1 cellular context compared by ENCODE assay signal in the genomic region with DNA sequence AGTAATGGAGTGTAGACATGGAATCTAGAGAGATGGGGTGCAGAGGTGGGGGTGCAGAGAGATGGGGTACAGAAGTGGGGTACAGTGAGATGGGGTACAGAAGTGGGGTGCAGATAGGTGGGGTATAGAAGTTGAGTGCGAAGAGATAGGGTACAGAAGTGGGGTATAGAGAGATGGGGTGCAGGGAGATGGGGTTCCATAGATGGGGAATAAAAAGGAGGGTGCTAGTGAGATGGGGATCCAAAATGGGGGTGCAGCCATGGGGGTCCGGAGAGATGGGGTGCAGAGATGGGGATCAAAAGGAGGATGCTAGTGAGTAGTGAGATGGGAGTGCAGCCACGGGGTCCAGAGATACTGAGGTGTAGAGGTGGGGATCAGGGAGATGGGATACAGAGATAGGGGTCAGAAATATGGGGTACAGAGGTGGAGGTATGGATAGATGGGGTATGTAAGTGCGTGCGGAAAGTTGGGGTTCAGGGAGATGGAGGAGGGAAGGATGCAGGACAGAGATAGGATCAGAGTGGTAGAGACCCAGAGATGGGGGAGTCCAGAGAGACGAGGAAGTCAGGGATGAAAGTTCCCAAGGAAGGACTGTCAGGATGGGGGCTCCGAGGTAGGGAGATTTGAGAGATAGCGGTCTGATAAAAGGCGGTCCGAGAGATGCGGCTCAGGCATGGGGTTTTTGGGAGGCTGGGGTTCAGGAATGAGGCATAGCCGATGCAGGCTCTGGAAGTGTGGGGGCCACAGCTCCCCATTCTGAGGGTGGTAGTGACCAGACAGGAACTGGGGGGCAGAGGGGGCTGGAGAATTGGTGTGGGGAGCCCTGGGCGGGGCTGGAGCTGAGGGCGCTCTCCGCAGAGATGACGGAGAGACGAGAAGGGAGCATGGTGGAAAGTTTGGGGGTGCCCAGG.
A peak's percentile ranks its signal among the peaks of the same experiment; 100 is the strongest.
TF ChIP-seq lines count a peak whose summit lies in the region.

No MANE protein-coding gene starts in this region.

TF ChIP-seq in K562, 482 proteins besides CTCF, POLR2A, EP300 and RAD21 (continued from another document):
- TF ChIP-seq, protein P1, sequence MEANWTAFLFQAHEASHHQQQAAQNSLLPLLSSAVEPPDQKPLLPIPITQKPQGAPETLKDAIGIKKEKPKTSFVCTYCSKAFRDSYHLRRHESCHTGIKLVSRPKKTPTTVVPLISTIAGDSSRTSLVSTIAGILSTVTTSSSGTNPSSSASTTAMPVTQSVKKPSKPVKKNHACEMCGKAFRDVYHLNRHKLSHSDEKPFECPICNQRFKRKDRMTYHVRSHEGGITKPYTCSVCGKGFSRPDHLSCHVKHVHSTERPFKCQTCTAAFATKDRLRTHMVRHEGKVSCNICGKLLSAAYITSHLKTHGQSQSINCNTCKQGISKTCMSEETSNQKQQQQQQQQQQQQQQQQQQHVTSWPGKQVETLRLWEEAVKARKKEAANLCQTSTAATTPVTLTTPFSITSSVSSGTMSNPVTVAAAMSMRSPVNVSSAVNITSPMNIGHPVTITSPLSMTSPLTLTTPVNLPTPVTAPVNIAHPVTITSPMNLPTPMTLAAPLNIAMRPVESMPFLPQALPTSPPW (CRISPR knock-in tag; IDR thresholded peaks at IDR 0.05): no peak
- TF ChIP-seq, protein P2, sequence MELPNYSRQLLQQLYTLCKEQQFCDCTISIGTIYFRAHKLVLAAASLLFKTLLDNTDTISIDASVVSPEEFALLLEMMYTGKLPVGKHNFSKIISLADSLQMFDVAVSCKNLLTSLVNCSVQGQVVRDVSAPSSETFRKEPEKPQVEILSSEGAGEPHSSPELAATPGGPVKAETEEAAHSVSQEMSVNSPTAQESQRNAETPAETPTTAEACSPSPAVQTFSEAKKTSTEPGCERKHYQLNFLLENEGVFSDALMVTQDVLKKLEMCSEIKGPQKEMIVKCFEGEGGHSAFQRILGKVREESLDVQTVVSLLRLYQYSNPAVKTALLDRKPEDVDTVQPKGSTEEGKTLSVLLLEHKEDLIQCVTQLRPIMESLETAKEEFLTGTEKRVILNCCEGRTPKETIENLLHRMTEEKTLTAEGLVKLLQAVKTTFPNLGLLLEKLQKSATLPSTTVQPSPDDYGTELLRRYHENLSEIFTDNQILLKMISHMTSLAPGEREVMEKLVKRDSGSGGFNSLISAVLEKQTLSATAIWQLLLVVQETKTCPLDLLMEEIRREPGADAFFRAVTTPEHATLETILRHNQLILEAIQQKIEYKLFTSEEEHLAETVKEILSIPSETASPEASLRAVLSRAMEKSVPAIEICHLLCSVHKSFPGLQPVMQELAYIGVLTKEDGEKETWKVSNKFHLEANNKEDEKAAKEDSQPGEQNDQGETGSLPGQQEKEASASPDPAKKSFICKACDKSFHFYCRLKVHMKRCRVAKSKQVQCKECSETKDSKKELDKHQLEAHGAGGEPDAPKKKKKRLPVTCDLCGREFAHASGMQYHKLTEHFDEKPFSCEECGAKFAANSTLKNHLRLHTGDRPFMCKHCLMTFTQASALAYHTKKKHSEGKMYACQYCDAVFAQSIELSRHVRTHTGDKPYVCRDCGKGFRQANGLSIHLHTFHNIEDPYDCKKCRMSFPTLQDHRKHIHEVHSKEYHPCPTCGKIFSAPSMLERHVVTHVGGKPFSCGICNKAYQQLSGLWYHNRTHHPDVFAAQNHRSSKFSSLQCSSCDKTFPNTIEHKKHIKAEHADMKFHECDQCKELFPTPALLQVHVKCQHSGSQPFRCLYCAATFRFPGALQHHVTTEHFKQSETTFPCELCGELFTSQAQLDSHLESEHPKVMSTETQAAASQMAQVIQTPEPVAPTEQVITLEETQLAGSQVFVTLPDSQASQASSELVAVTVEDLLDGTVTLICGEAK (IDR thresholded peaks at IDR 0.05): 0 out of 2 replicates have a peak, but pooled peaks have one; percentile 27
- TF ChIP-seq, protein P2 (CRISPR knock-in tag; IDR thresholded peaks at IDR 0.05): no peak
- TF ChIP-seq CHD4 (IDR thresholded peaks at IDR 0.05; ENCODE audit: insufficient read depth, insufficient replicate concordance, low read depth, low read length, poor library complexity, severe bottlenecking): peak; percentile 49
- TF ChIP-seq, protein P3, sequence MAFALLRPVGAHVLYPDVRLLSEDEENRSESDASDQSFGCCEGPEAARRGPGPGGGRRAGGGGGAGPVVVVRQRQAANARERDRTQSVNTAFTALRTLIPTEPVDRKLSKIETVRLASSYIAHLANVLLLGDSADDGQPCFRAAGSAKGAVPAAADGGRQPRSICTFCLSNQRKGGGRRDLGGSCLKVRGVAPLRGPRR (CRISPR knock-in tag; IDR thresholded peaks at IDR 0.05): no peak
- TF ChIP-seq, protein P4, sequence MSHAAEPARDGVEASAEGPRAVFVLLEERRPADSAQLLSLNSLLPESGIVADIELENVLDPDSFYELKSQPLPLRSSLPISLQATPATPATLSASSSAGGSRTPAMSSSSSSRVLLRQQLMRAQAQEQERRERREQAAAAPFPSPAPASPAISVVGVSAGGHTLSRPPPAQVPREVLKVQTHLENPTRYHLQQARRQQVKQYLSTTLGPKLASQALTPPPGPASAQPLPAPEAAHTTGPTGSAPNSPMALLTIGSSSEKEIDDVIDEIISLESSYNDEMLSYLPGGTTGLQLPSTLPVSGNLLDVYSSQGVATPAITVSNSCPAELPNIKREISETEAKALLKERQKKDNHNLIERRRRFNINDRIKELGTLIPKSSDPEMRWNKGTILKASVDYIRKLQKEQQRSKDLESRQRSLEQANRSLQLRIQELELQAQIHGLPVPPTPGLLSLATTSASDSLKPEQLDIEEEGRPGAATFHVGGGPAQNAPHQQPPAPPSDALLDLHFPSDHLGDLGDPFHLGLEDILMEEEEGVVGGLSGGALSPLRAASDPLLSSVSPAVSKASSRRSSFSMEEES (CRISPR knock-in tag; IDR thresholded peaks at IDR 0.05): no peak
